1 cellular context compared by ENCODE assay signal in the genomic region with DNA sequence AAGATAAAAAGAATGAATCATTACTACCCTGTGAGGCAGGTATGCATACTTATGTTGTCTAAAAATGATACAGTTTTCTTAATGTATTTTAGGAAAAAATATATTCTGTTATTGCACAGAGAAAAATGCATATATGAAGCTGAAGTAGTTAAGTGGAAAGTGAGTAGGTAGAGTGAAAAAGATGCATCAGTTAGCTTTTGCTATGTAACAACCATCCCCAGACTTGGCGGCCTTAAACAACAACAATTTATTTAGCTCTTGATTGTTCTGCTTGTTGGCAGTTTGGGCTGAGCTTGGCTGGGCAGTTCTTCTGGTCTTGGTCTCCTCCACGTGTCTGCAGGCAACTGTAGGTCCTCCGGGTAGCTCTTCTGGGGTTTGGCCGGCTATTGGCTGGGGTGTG.
TF ChIP-seq lines count a peak whose summit lies in the region.

No MANE protein-coding gene starts in this region.

TF ChIP-seq in K562, 482 proteins besides CTCF, POLR2A, EP300 and RAD21 (continued from another document):
- TF ChIP-seq, protein P1, sequence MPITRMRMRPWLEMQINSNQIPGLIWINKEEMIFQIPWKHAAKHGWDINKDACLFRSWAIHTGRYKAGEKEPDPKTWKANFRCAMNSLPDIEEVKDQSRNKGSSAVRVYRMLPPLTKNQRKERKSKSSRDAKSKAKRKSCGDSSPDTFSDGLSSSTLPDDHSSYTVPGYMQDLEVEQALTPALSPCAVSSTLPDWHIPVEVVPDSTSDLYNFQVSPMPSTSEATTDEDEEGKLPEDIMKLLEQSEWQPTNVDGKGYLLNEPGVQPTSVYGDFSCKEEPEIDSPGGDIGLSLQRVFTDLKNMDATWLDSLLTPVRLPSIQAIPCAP (CRISPR knock-in tag; IDR thresholded peaks at IDR 0.05; ENCODE audit: borderline replicate concordance): no peak
- TF ChIP-seq ZNF644 (tag; IDR thresholded peaks at IDR 0.05; ENCODE audit: low read depth) (no peak), CBX3 (IDR thresholded peaks at IDR 0.05; ENCODE audit: borderline replicate concordance in 1 of 2, low read length in 2 of 2) (peak in 1 of 2 experiments; percentile 94; a peak in 2 of 3 replicates), TAF7 (tag; IDR thresholded peaks at IDR 0.05) (no peak), CBX1 (IDR thresholded peaks at IDR 0.05; ENCODE audit: low read depth) (peak; percentile 70; the same call in 1 of the 2 replicates), TRIM28 (IDR thresholded peaks at IDR 0.05) (peak; percentile 85), ZNF830 (CRISPR knock-in tag; IDR thresholded peaks at IDR 0.05) (no peak), ZNF444 (CRISPR knock-in tag; IDR thresholded peaks at IDR 0.05) (no peak), TCF7L2 (IDR thresholded peaks at IDR 0.05; ENCODE audit: low read depth, low read length) (no peak), MYNN (IDR thresholded peaks at IDR 0.05) (no peak), MYNN (CRISPR knock-in tag; IDR thresholded peaks at IDR 0.05) (no peak), HNRNPH1 (optimal IDR thresholded peaks at IDR 0.05; ENCODE audit: low read depth, low read length) (no peak), MCM2 (IDR thresholded peaks at IDR 0.05; ENCODE audit: low read depth) (no peak), NBN (IDR thresholded peaks at IDR 0.05; ENCODE audit: low read depth) (0 out of 2 replicates have a peak, but pooled peaks have one; percentile 27), KLF16 (IDR thresholded peaks at IDR 0.05) (no peak), NRF1 (conservative IDR thresholded peaks at IDR 0.05 in 1 of 2, IDR thresholded peaks at IDR 0.05 in 1 of 2) (no peak), ZNF41 (CRISPR knock-in tag; conservative IDR thresholded peaks at IDR 0.05) (no peak), ZNF431 (CRISPR knock-in tag; IDR thresholded peaks at IDR 0.05) (no peak), ILK (tag; IDR thresholded peaks at IDR 0.05; ENCODE audit: borderline replicate concordance, low read depth) (no peak), SREBF2 (CRISPR knock-in tag; IDR thresholded peaks at IDR 0.05) (no peak), RBM25 (IDR thresholded peaks at IDR 0.05; ENCODE audit: low read depth, low read length, severe bottlenecking) (peak; percentile 92), BCOR (IDR thresholded peaks at IDR 0.05) (peak; percentile 87), ZNF143 (CRISPR knock-in tag; IDR thresholded peaks at IDR 0.05) (no peak), ZNF584 (CRISPR knock-in tag; IDR thresholded peaks at IDR 0.05; ENCODE audit: low read depth) (no peak), SNRNP70 (optimal IDR thresholded peaks at IDR 0.05; ENCODE audit: low read depth, low read length) (no peak), BCL6 (CRISPR knock-in tag; IDR thresholded peaks at IDR 0.05) (no peak), KDM1A (IDR thresholded peaks at IDR 0.05) (peak in 1 of 2 experiments; percentile 58; a peak in 2 of 4 replicates), SP2 (IDR thresholded peaks at IDR 0.05; ENCODE audit: extremely low read depth, low read depth, low read length, poor library complexity, severe bottlenecking) (no peak), STAT5B (CRISPR knock-in tag; IDR thresholded peaks at IDR 0.05) (no peak)
- TF ChIP-seq, protein P2, sequence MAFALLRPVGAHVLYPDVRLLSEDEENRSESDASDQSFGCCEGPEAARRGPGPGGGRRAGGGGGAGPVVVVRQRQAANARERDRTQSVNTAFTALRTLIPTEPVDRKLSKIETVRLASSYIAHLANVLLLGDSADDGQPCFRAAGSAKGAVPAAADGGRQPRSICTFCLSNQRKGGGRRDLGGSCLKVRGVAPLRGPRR (CRISPR knock-in tag; IDR thresholded peaks at IDR 0.05): no peak
- TF ChIP-seq, protein P3, sequence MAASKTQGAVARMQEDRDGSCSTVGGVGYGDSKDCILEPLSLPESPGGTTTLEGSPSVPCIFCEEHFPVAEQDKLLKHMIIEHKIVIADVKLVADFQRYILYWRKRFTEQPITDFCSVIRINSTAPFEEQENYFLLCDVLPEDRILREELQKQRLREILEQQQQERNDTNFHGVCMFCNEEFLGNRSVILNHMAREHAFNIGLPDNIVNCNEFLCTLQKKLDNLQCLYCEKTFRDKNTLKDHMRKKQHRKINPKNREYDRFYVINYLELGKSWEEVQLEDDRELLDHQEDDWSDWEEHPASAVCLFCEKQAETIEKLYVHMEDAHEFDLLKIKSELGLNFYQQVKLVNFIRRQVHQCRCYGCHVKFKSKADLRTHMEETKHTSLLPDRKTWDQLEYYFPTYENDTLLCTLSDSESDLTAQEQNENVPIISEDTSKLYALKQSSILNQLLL (CRISPR knock-in tag; IDR thresholded peaks at IDR 0.05; ENCODE audit: borderline replicate concordance): no peak
- TF ChIP-seq, protein P4, sequence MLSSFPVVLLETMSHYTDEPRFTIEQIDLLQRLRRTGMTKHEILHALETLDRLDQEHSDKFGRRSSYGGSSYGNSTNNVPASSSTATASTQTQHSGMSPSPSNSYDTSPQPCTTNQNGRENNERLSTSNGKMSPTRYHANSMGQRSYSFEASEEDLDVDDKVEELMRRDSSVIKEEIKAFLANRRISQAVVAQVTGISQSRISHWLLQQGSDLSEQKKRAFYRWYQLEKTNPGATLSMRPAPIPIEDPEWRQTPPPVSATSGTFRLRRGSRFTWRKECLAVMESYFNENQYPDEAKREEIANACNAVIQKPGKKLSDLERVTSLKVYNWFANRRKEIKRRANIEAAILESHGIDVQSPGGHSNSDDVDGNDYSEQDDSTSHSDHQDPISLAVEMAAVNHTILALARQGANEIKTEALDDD (IDR thresholded peaks at IDR 0.05): no peak
- TF ChIP-seq, protein P5, sequence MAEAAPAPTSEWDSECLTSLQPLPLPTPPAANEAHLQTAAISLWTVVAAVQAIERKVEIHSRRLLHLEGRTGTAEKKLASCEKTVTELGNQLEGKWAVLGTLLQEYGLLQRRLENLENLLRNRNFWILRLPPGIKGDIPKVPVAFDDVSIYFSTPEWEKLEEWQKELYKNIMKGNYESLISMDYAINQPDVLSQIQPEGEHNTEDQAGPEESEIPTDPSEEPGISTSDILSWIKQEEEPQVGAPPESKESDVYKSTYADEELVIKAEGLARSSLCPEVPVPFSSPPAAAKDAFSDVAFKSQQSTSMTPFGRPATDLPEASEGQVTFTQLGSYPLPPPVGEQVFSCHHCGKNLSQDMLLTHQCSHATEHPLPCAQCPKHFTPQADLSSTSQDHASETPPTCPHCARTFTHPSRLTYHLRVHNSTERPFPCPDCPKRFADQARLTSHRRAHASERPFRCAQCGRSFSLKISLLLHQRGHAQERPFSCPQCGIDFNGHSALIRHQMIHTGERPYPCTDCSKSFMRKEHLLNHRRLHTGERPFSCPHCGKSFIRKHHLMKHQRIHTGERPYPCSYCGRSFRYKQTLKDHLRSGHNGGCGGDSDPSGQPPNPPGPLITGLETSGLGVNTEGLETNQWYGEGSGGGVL (CRISPR knock-in tag; IDR thresholded peaks at IDR 0.05): no peak
- TF ChIP-seq, protein P6, sequence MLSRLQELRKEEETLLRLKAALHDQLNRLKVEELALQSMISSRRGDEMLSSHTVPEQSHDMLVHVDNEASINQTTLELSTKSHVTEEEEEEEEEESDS (CRISPR knock-in tag; IDR thresholded peaks at IDR 0.05): no peak
- TF ChIP-seq, protein P7, sequence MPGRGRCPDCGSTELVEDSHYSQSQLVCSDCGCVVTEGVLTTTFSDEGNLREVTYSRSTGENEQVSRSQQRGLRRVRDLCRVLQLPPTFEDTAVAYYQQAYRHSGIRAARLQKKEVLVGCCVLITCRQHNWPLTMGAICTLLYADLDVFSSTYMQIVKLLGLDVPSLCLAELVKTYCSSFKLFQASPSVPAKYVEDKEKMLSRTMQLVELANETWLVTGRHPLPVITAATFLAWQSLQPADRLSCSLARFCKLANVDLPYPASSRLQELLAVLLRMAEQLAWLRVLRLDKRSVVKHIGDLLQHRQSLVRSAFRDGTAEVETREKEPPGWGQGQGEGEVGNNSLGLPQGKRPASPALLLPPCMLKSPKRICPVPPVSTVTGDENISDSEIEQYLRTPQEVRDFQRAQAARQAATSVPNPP (IDR thresholded peaks at IDR 0.05; ENCODE audit: borderline replicate concordance, insufficient read depth, insufficient read length): no peak
- TF ChIP-seq, protein P8, sequence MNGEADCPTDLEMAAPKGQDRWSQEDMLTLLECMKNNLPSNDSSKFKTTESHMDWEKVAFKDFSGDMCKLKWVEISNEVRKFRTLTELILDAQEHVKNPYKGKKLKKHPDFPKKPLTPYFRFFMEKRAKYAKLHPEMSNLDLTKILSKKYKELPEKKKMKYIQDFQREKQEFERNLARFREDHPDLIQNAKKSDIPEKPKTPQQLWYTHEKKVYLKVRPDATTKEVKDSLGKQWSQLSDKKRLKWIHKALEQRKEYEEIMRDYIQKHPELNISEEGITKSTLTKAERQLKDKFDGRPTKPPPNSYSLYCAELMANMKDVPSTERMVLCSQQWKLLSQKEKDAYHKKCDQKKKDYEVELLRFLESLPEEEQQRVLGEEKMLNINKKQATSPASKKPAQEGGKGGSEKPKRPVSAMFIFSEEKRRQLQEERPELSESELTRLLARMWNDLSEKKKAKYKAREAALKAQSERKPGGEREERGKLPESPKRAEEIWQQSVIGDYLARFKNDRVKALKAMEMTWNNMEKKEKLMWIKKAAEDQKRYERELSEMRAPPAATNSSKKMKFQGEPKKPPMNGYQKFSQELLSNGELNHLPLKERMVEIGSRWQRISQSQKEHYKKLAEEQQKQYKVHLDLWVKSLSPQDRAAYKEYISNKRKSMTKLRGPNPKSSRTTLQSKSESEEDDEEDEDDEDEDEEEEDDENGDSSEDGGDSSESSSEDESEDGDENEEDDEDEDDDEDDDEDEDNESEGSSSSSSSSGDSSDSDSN (IDR thresholded peaks at IDR 0.05; ENCODE audit: borderline replicate concordance in 1 of 2, low read depth in 2 of 2, low read length in 2 of 2): no peak
- TF ChIP-seq, protein P9, sequence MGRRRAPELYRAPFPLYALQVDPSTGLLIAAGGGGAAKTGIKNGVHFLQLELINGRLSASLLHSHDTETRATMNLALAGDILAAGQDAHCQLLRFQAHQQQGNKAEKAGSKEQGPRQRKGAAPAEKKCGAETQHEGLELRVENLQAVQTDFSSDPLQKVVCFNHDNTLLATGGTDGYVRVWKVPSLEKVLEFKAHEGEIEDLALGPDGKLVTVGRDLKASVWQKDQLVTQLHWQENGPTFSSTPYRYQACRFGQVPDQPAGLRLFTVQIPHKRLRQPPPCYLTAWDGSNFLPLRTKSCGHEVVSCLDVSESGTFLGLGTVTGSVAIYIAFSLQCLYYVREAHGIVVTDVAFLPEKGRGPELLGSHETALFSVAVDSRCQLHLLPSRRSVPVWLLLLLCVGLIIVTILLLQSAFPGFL (CRISPR knock-in tag; IDR thresholded peaks at IDR 0.05): no peak
- TF ChIP-seq, protein P10, sequence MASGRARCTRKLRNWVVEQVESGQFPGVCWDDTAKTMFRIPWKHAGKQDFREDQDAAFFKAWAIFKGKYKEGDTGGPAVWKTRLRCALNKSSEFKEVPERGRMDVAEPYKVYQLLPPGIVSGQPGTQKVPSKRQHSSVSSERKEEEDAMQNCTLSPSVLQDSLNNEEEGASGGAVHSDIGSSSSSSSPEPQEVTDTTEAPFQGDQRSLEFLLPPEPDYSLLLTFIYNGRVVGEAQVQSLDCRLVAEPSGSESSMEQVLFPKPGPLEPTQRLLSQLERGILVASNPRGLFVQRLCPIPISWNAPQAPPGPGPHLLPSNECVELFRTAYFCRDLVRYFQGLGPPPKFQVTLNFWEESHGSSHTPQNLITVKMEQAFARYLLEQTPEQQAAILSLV (tag; IDR thresholded peaks at IDR 0.05): no peak
